Comparison of ENCODE assay signal across 8 cellular contexts in genomic region chr22:28741200-28741757, GRCh38. TPM values are rescaled to one million over a fixed set of nuclear protein-coding genes. Genes with fewer than 3 reads are reported as not detected.
A peak's percentile ranks its signal among the peaks of the same experiment; 100 is the strongest.
DNase-seq lines count a peak whose midpoint lies in the region; ATAC-seq and TF ChIP-seq lines count a peak whose summit lies in the region.

No MANE protein-coding gene starts in this region.

- no peaks in the 10 kb centered on the region for H3K9me3 Mint-ChIP-seq in T-helper 2 cell treated with Interferon-gamma antibody and Interleukin-4, amounts not matched to agents 5 μg/mL and 100 μg/mL, for 36 hours

- DNase-seq in T-helper 2 cell treated with Interferon-gamma antibody and Interleukin-4, amounts not matched to agents 5 μg/mL and 100 μg/mL, for 36 hours (ENCODE audit: low spot score) = no peak
- no peak for DNase-seq in T-helper 2 cell
- peak; percentile 9 for DNase-seq in WERI-Rb-1
- DNase-seq in stimulated activated CD4-positive, alpha-beta T cell treated with anti-CD3 and anti-CD28 coated beads, Interleukin-4, amount 100 ng/mL, for 4 hours = no peak
- no peak for DNase-seq in adrenal gland

- H3K4me3 ChIP-seq in WERI-Rb-1 (ENCODE audit: low read depth, low read length) = peak overlapping the region; percentile 97
- peak overlapping the region; percentile 86 for H3K4me3 ChIP-seq in iPS-18a (ENCODE audit: low read length)
- H3K4me3 ChIP-seq in stomach smooth muscle (ENCODE audit: low read length in 2 of 2) = peak overlapping the region; percentile 96
- H3K4me3 ChIP-seq in adrenal gland = peak overlapping the region in 2 of 4 donors; percentile 82 to 87

- intact Hi-C loops in adrenal gland (cut with DNase I) = no loop called here

- no peak for ATAC-seq in GM18907 (IDR thresholded peaks at IDR 0.05; ENCODE audit: unreplicated experiment)

- peaks cover 32% of the 10 kb centered on the region for H3K36me3 ChIP-seq in WERI-Rb-1
- H3K36me3 ChIP-seq in iPS-18a (ENCODE audit: control insufficient read depth, low read depth, low read length) = peaks cover 24% of the 10 kb centered on the region
- H3K36me3 ChIP-seq in stomach smooth muscle (ENCODE audit: control insufficient read depth in 2 of 2, insufficient read depth in 2 of 2, low read length in 2 of 2) = peaks cover 9 to 16% of the 10 kb centered on the region in 2 donors
- peaks cover 0 to 25% of the 10 kb centered on the region in 2 donors for H3K36me3 ChIP-seq in adrenal gland (replicated peaks in 1 of 2)

- H3K9me3 ChIP-seq in WERI-Rb-1 (ENCODE audit: severe bottlenecking) (no peaks in the 10 kb centered on the region), iPS-18a (ENCODE audit: control insufficient read depth, low read depth, low read length) (no peaks in the 10 kb centered on the region), stomach smooth muscle (ENCODE audit: control insufficient read depth in 2 of 2, low read length in 2 of 2) (no peaks in the 10 kb centered on the region), adrenal gland (replicated peaks in 1 of 3) (no peaks in the 10 kb centered on the region)

- H3K36me3 Mint-ChIP-seq in T-helper 2 cell treated with Interferon-gamma antibody and Interleukin-4, amounts not matched to agents 5 μg/mL and 100 μg/mL, for 36 hours (ENCODE audit: low read depth) = peaks cover 18% of the 10 kb centered on the region

- H3K27me3 Mint-ChIP-seq in T-helper 2 cell treated with Interferon-gamma antibody and Interleukin-4, amounts not matched to agents 5 μg/mL and 100 μg/mL, for 36 hours (ENCODE audit: low read depth) = no peaks in the 10 kb centered on the region

- H3K27ac Mint-ChIP-seq in T-helper 2 cell treated with Interferon-gamma antibody and Interleukin-4, amounts not matched to agents 5 μg/mL and 100 μg/mL, for 36 hours = peak overlapping the region; percentile 84

- H3K27me3 ChIP-seq in WERI-Rb-1 (ENCODE audit: insufficient read depth, low read depth, severe bottlenecking) = no peaks in the 10 kb centered on the region
- no peaks in the 10 kb centered on the region for H3K27me3 ChIP-seq in iPS-18a (ENCODE audit: control insufficient read depth, insufficient read depth, low read length)
- no peaks in the 10 kb centered on the region for H3K27me3 ChIP-seq in stomach smooth muscle (ENCODE audit: control insufficient read depth in 1 of 2, insufficient read depth in 2 of 2, low read length in 2 of 2)
- no peaks in the 10 kb centered on the region for H3K27me3 ChIP-seq in adrenal gland

- H3K4me3 Mint-ChIP-seq in T-helper 2 cell treated with Interferon-gamma antibody and Interleukin-4, amounts not matched to agents 5 μg/mL and 100 μg/mL, for 36 hours = peak overlapping the region; percentile 93

- 10 to 16% (median 14%) methylated on average over 16 of the region's 16 CpGs for WGBS in adrenal gland, 4 donors

- no peak for TF ChIP-seq POLR2A in adrenal gland (IDR thresholded peaks at IDR 0.05)

- TF ChIP-seq CTCF in WERI-Rb-1 (IDR thresholded peaks at IDR 0.05; ENCODE audit: low read depth, low read length) (no peak), adrenal gland (IDR thresholded peaks at IDR 0.05) (no peak)

- H3K4me1 ChIP-seq in iPS-18a (ENCODE audit: control insufficient read depth, low read depth, low read length) (peaks cover 7% of the 10 kb centered on the region), stomach smooth muscle (ENCODE audit: control insufficient read depth, insufficient read depth, low read length) (peaks cover 11% of the 10 kb centered on the region), adrenal gland (replicated peaks in 1 of 2) (peaks cover 4 to 13% of the 10 kb centered on the region in 2 donors)

- H3K27ac ChIP-seq in WERI-Rb-1 = peak overlapping the region; percentile 80
- H3K27ac ChIP-seq in iPS-18a (ENCODE audit: low read length) = peak overlapping the region; percentile 64
- H3K27ac ChIP-seq in stomach smooth muscle (ENCODE audit: low read length) = no peak overlapping the region
- H3K27ac ChIP-seq in adrenal gland = peak overlapping the region in 1 of 5 donors; percentile 99

- H3K4me1 Mint-ChIP-seq in T-helper 2 cell treated with Interferon-gamma antibody and Interleukin-4, amounts not matched to agents 5 μg/mL and 100 μg/mL, for 36 hours (ENCODE audit: low read depth) = peaks cover 37% of the 10 kb centered on the region

- H3K9ac ChIP-seq in iPS-18a (ENCODE audit: low read length) (peak overlapping the region; percentile 83), stomach smooth muscle (ENCODE audit: low read length in 2 of 2) (peak overlapping the region; percentile 29 to 64)

RNA-seq across cellular contexts. Expression of gene CHEK2, which starts 0.3 kb away (rescaled TPM):
- total RNA-seq in adrenal gland = 10 to 100 TPM in 3 of 8 donors, 1 to 10 TPM in 5; 3.2 to 20.1 (median 9.1) TPM
- polyA plus RNA-seq in adrenal gland = 10 to 100 TPM; 18.8 to 31.0 (median 23.1) TPM

RNA-seq across cellular contexts. Expression of gene HSCB, which starts 0.6 kb away (rescaled TPM):
- 10 to 100 TPM; 19.7 to 48.2 (median 27.4) TPM for total RNA-seq in adrenal gland
- polyA plus RNA-seq in adrenal gland = 10 to 100 TPM; 29.4 to 31.7 (median 29.8) TPM

RNA-seq across cellular contexts. Expression of gene CCDC117, which starts 31.2 kb away (rescaled TPM):
- total RNA-seq in adrenal gland = 10 to 100 TPM; 16.3 to 31.0 (median 23.1) TPM
- 10 to 100 TPM in 2 of 3 donors, 1 to 10 TPM in 1; 9.0 to 38.0 (median 13.1) TPM for polyA plus RNA-seq in adrenal gland

RNA-seq across cellular contexts. Expression of gene XBP1, which starts 59.1 kb away (rescaled TPM):
- total RNA-seq in adrenal gland = 100 to 1,000 TPM in 7 of 8 donors, 10 to 100 TPM in 1; 70.7 to 393 (median 168) TPM
- 100 to 1,000 TPM in 1 of 3 donors, 10 to 100 TPM in 2; 31.2 to 250 (median 42.2) TPM for polyA plus RNA-seq in adrenal gland
